8 cellular contexts compared by ENCODE assay signal in genomic region chrX:131762802-131763234, GRCh38.
DNase-seq lines count a peak whose midpoint lies in the region; ATAC-seq, FAIRE-seq and TF ChIP-seq lines count a peak whose summit lies in the region.

No MANE protein-coding gene starts in this region.

- H3K9me3 Mint-ChIP-seq in stimulated activated memory B cell treated with anti-CD40 and anti-IgM and Interleukin-4, amounts not matched to agents 10 μg/mL and 1 μg/mL and 100 μg/mL, for 72 hours = peaks cover 3% of the 10 kb centered on the region
- no peaks in the 10 kb centered on the region for H3K9me3 Mint-ChIP-seq in effector memory CD8-positive, alpha-beta T cell

- H3K9ac ChIP-seq in liver (ENCODE audit: low read depth in 1 of 2, low read length in 2 of 2) (no peak overlapping the region), HepG2 (ENCODE audit: insufficient read depth, low read depth, low read length) (no peak overlapping the region)

- no peaks in the 10 kb centered on the region for H4K20me1 ChIP-seq in HepG2 (ENCODE audit: insufficient read depth, low read length)

- no peaks in the 10 kb centered on the region for H3K9me3 ChIP-seq in liver (ENCODE audit: control insufficient read depth in 4 of 4, low read length in 3 of 4)
- no peaks in the 10 kb centered on the region for H3K9me3 ChIP-seq in HepG2 (ENCODE audit: low read length)
- no peaks in the 10 kb centered on the region for H3K9me3 ChIP-seq in aorta (ENCODE audit: control insufficient read depth, low read length)

- no peak overlapping the region for H3K27ac Mint-ChIP-seq in stimulated activated memory B cell treated with anti-CD40 and anti-IgM and Interleukin-4, amounts not matched to agents 10 μg/mL and 1 μg/mL and 100 μg/mL, for 72 hours
- H3K27ac Mint-ChIP-seq in effector memory CD8-positive, alpha-beta T cell = no peak overlapping the region

- no peak overlapping the region for H3K4me2 ChIP-seq in HepG2 (ENCODE audit: low read depth, low read length)

- H3K79me2 ChIP-seq in HepG2 (ENCODE audit: insufficient read depth, low read length) = no peaks in the 10 kb centered on the region

- H3K4me1 ChIP-seq in liver (ENCODE audit: control insufficient read depth in 4 of 4, insufficient read depth in 4 of 4, low read length in 3 of 4) (peaks cover 0 to 24% (median 20%) of the 10 kb centered on the region in 4 donors), HepG2 (ENCODE audit: insufficient read depth, low read length) (no peaks in the 10 kb centered on the region), aorta (ENCODE audit: control insufficient read depth in 1 of 2, insufficient read depth in 2 of 2, low read length in 2 of 2) (no peaks in the 10 kb centered on the region)

- intact Hi-C loops in HepG2 (cut with micrococcal nuclease; ENCODE audit: unreplicated experiment) (no loop called here), aorta (cut with DNase I) (no loop called here)

- TF ChIP-seq EP300 in HepG2 (IDR thresholded peaks at IDR 0.05; ENCODE audit: low read depth in 2 of 2, low read length in 2 of 2) (no peak), HepG2 (CRISPR knock-in tag; IDR thresholded peaks at IDR 0.05; ENCODE audit: borderline replicate concordance) (no peak)

- TF ChIP-seq CTCF in liver (IDR thresholded peaks at IDR 0.05; ENCODE audit: low read depth, low read length, missing input control) = peak; percentile 16
- TF ChIP-seq CTCF in HepG2 (CRISPR knock-in tag; IDR thresholded peaks at IDR 0.05) = no peak

- H3K4me3 ChIP-seq in liver (ENCODE audit: low read depth in 1 of 3, low read length in 3 of 3) (peak overlapping the region in 2 of 3 donors; percentile 49 to 58), HepG2 (replicated peaks in 1 of 3; ENCODE audit: insufficient read depth in 1 of 3, low read depth in 2 of 3, low read length in 3 of 3) (no peak overlapping the region), aorta (ENCODE audit: low read length in 2 of 2) (peak overlapping the region in 1 of 2 donors; percentile 4)

- no peak for FAIRE-seq in HepG2 (lab: Jason Lieb, UNC)
- FAIRE-seq in frontal cortex (lab: Jason Lieb, UNC) = peak; percentile 54

- no TSS peak for BruUV-seq in HepG2 (replicated peaks; lab: Mats Ljungman, UMichigan)

- POLR2A ChIA-PET in HepG2 (lab: Yijun Ruan, JAX) = no interaction called here

- no peak for DNase-seq in HepG2 (ENCODE audit: low spot score)
- peak; percentile 49 for DNase-seq in NOMO-1 treated with dmso at 0.1 percent for 144 hours (lab: John Stamatoyannopoulos, UW; ENCODE audit: unreplicated experiment)
- no peak for DNase-seq in frontal cortex (ENCODE audit: low spot score in 2 of 2)
- peak in 1 of 2 donors; percentile 57 for DNase-seq in aorta
- no peak for DNase-seq in effector memory CD8-positive, alpha-beta T cell

- no peaks in the 10 kb centered on the region for H3K27me3 Mint-ChIP-seq in stimulated activated memory B cell treated with anti-CD40 and anti-IgM and Interleukin-4, amounts not matched to agents 10 μg/mL and 1 μg/mL and 100 μg/mL, for 72 hours
- H3K27me3 Mint-ChIP-seq in effector memory CD8-positive, alpha-beta T cell = no peaks in the 10 kb centered on the region

- H3K36me3 ChIP-seq in liver (ENCODE audit: control insufficient read depth in 4 of 4, insufficient read depth in 3 of 4, low read depth in 1 of 4, low read length in 3 of 4) (no peaks in the 10 kb centered on the region), HepG2 (replicated peaks in 1 of 2; ENCODE audit: control insufficient read depth in 1 of 2, insufficient read depth in 2 of 2, low read length in 2 of 2) (peaks cover 0 to 4% of the 10 kb centered on the region in 2 experiments; a peak in 2 of 5 replicates), aorta (ENCODE audit: control insufficient read depth in 1 of 2, insufficient read depth in 2 of 2, low read length in 1 of 2) (no peaks in the 10 kb centered on the region)

- no peaks in the 10 kb centered on the region for H3K4me1 Mint-ChIP-seq in stimulated activated memory B cell treated with anti-CD40 and anti-IgM and Interleukin-4, amounts not matched to agents 10 μg/mL and 1 μg/mL and 100 μg/mL, for 72 hours
- no peaks in the 10 kb centered on the region for H3K4me1 Mint-ChIP-seq in effector memory CD8-positive, alpha-beta T cell (ENCODE audit: low read depth in 2 of 2)

- WGBS in liver = 82% methylated on average over 7 of the region's 7 CpGs
- 97% methylated on average over 5 of the region's 7 CpGs for WGBS in HepG2 (ENCODE audit: low lambda C conversion rate)
- 47 to 86% methylated on average over 7 of the region's 7 CpGs for WGBS in aorta, 2 donors

- in situ Hi-C loops in HepG2 (cut with HindIII; ENCODE audit: extremely low pct_ligation_motif_present, low pct_unique_long_range_greater_than_20kb) = no loop called here

- H2AFZ ChIP-seq in HepG2 (ENCODE audit: low read length) = no peak overlapping the region

- ATAC-seq in HepG2 = no peak
- peak; percentile 89 for ATAC-seq in aorta (ENCODE audit: low FRiP score)
- no peak for ATAC-seq in HG03045 (IDR thresholded peaks at IDR 0.05; ENCODE audit: unreplicated experiment)
- no peak for ATAC-seq in stimulated activated memory B cell treated with anti-CD40 and anti-IgM and Interleukin-4, amounts not matched to agents 10 μg/mL and 1 μg/mL and 100 μg/mL, for 72 hours
- ATAC-seq in effector memory CD8-positive, alpha-beta T cell (replicated peaks) = no peak

- H3K27me3 ChIP-seq in liver (ENCODE audit: control insufficient read depth in 4 of 4, insufficient read depth in 4 of 4, low read length in 3 of 4) (no peaks in the 10 kb centered on the region), HepG2 (ENCODE audit: control insufficient read depth in 1 of 2, insufficient read depth in 2 of 2, low read length in 2 of 2) (no peaks in the 10 kb centered on the region), aorta (ENCODE audit: control insufficient read depth in 1 of 2, insufficient read depth in 2 of 2, low read length in 1 of 2) (no peaks in the 10 kb centered on the region)

- peak in 1 of 2 donors; percentile 82 for TF ChIP-seq RAD21 in liver (IDR thresholded peaks at IDR 0.05)
- no peak for TF ChIP-seq RAD21 in HepG2 (CRISPR knock-in tag; IDR thresholded peaks at IDR 0.05)

- H3K27ac ChIP-seq in liver (ENCODE audit: low read depth in 1 of 2, low read length in 2 of 2) = no peak overlapping the region
- H3K27ac ChIP-seq in HepG2 (ENCODE audit: extremely low read length, insufficient read depth, low read length) = no peak overlapping the region
- H3K27ac ChIP-seq in aorta (ENCODE audit: low read depth in 1 of 2, low read length in 2 of 2) = no peak overlapping the region

- CTCF ChIA-PET in HepG2 (lab: Yijun Ruan, JAX; ENCODE audit: low intra/inter-chr PET ratio, low total read pairs) = no interaction called here

- peaks cover 6% of the 10 kb centered on the region for H3K36me3 Mint-ChIP-seq in stimulated activated memory B cell treated with anti-CD40 and anti-IgM and Interleukin-4, amounts not matched to agents 10 μg/mL and 1 μg/mL and 100 μg/mL, for 72 hours
- no peaks in the 10 kb centered on the region for H3K36me3 Mint-ChIP-seq in effector memory CD8-positive, alpha-beta T cell (ENCODE audit: insufficient read depth)

- TF ChIP-seq POLR2A in HepG2 (IDR thresholded peaks at IDR 0.05; ENCODE audit: insufficient read depth in 1 of 2, low read depth in 2 of 2, low read length in 2 of 2) = no peak

- H3K4me3 Mint-ChIP-seq in stimulated activated memory B cell treated with anti-CD40 and anti-IgM and Interleukin-4, amounts not matched to agents 10 μg/mL and 1 μg/mL and 100 μg/mL, for 72 hours = no peak overlapping the region
- no peak overlapping the region for H3K4me3 Mint-ChIP-seq in effector memory CD8-positive, alpha-beta T cell

TF ChIP-seq in liver, 16 proteins besides CTCF, POLR2A, EP300 and RAD21:
- TF ChIP-seq, protein P1, sequence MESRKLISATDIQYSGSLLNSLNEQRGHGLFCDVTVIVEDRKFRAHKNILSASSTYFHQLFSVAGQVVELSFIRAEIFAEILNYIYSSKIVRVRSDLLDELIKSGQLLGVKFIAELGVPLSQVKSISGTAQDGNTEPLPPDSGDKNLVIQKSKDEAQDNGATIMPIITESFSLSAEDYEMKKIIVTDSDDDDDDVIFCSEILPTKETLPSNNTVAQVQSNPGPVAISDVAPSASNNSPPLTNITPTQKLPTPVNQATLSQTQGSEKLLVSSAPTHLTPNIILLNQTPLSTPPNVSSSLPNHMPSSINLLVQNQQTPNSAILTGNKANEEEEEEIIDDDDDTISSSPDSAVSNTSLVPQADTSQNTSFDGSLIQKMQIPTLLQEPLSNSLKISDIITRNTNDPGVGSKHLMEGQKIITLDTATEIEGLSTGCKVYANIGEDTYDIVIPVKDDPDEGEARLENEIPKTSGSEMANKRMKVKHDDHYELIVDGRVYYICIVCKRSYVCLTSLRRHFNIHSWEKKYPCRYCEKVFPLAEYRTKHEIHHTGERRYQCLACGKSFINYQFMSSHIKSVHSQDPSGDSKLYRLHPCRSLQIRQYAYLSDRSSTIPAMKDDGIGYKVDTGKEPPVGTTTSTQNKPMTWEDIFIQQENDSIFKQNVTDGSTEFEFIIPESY (IDR thresholded peaks at IDR 0.05) = no peak
- TF ChIP-seq NR2F2 (IDR thresholded peaks at IDR 0.05) (no peak), SP1 (IDR thresholded peaks at IDR 0.05) (peak; percentile 33)
TF ChIP-seq in liver: peak in this region for 1.

Comparison
In these comparisons a context has a peak if more than half of its experiments do, and no peak if none do; other contexts are left out.
1. H3K4me3 ChIP-seq: peak in liver (2 of 3); none in HepG2 (0 of 3).